In genomic region chr20:25139061-25139705, GRCh38 we compare ENCODE assay signal across 1 cellular context.
TF ChIP-seq lines count a peak whose summit lies in the region.

No MANE protein-coding gene starts in this region.

TF ChIP-seq in K562, 482 proteins besides CTCF, POLR2A, EP300 and RAD21 (continued from another document):
- no peak for TF ChIP-seq ARID4B (CRISPR knock-in tag; IDR thresholded peaks at IDR 0.05)
- no peak for TF ChIP-seq SRSF9 (IDR thresholded peaks at IDR 0.05; ENCODE audit: borderline replicate concordance, low read depth, low read length)
- no peak for TF ChIP-seq ZNF511 (CRISPR knock-in tag; IDR thresholded peaks at IDR 0.05)
- no peak for TF ChIP-seq NCOA4 (IDR thresholded peaks at IDR 0.05; ENCODE audit: partially characterized antibody)
- TF ChIP-seq POU5F1 (IDR thresholded peaks at IDR 0.05; ENCODE audit: borderline replicate concordance, low read depth, low read length, partially characterized antibody), result no peak
- TF ChIP-seq ZNF408 (CRISPR knock-in tag; IDR thresholded peaks at IDR 0.05; ENCODE audit: low read depth), result no peak
- TF ChIP-seq ZNF274 (IDR thresholded peaks at IDR 0.05; ENCODE audit: borderline replicate concordance, low read depth, low read length), result no peak
- no peak for TF ChIP-seq ZNF561 (CRISPR knock-in tag; conservative IDR thresholded peaks at IDR 0.05)
- no peak for TF ChIP-seq DIDO1 (tag; IDR thresholded peaks at IDR 0.05; ENCODE audit: low read depth)
- TF ChIP-seq YY1 (IDR thresholded peaks at IDR 0.05; ENCODE audit: borderline replicate concordance in 1 of 3, control insufficient read depth in 1 of 3, extremely low read depth in 1 of 3, insufficient read depth in 3 of 3, insufficient read length in 1 of 3, insufficient replicate concordance in 2 of 3, low read depth in 1 of 3, low read length in 2 of 3), result no peak
- no peak for TF ChIP-seq DNMT1 (IDR thresholded peaks at IDR 0.05)
- TF ChIP-seq POLR2H (tag; IDR thresholded peaks at IDR 0.05; ENCODE audit: low read depth), result no peak
- no peak for TF ChIP-seq NR2C1 (IDR thresholded peaks at IDR 0.05)
- no peak for TF ChIP-seq NR2C1 (tag; IDR thresholded peaks at IDR 0.05)
